ENCODE assay signal across 8 cellular contexts in the genomic region with DNA sequence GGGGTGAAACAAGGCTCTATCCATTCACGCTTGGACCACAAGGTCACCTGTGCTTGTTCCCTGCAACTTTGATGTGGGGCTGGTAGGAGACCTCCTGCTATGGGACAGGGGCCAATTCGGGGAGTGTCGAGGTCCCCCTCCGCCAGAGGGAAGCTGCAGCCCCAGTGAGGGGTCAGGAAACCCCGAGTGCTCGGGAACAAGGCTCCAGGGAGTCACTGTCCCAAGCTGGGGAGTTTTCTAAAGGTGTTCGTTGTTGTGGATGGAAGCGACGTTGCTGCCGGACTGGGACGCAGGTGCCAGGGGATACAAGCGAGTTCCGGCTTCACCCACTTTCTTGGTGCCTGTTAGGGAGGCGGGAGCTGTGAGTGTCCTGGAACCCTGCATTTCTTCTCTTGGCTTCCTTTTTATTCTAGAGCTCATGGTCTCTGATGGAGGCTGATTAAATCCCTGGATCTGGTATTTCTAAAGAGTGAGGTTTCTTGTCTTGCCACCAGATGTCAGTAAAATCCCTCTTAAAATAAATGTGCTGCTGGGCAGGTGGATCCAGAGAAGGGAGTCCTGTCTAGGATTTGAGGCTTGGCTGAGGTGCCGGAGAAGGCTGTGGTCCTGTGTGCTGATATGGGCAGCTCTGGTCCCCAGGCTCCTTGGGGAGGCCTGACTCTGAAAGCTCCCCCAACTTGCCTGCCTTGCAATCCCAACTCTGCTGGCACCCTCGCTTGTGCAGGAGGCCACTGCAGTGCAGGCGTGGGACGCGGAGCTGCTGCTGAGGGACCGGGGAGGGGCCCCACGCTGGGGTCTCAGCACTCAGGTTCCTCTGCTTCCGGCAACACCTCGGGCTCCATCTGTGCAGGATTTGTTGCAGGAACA.
DNase-seq lines count a peak whose midpoint lies in the region; ATAC-seq, FAIRE-seq and TF ChIP-seq lines count a peak whose summit lies in the region.

No MANE protein-coding gene starts in this region.

- H3K4me2 ChIP-seq in OCI-LY1 (ENCODE audit: low read length): no peak overlapping the region

- no peaks in the 10 kb centered on the region for H3K79me2 ChIP-seq in OCI-LY1 (ENCODE audit: insufficient read depth, low read length)

- no peak overlapping the region for H2AFZ ChIP-seq in OCI-LY1 (ENCODE audit: low read length)

- no peaks in the 10 kb centered on the region for H4K20me1 ChIP-seq in OCI-LY1 (ENCODE audit: insufficient read depth, low read length)

- no peak for ATAC-seq in HG03280 (IDR thresholded peaks at IDR 0.05; ENCODE audit: unreplicated experiment)
- ATAC-seq in HG03108 (IDR thresholded peaks at IDR 0.05; ENCODE audit: unreplicated experiment): no peak

- no peaks in the 10 kb centered on the region for H3K4me1 ChIP-seq in OCI-LY1 (ENCODE audit: insufficient read depth, low read length, severe bottlenecking)

- H3K27ac ChIP-seq in OCI-LY1 (ENCODE audit: low read depth, low read length, poor library complexity, severe bottlenecking): no peak overlapping the region

- TF ChIP-seq CTCF in OCI-LY1 (IDR thresholded peaks at IDR 0.05; ENCODE audit: low read length): peak; percentile 68

- no peaks in the 10 kb centered on the region for H3K36me3 ChIP-seq in OCI-LY1 (ENCODE audit: insufficient read depth, low read length)

- H3K9ac ChIP-seq in OCI-LY1 (ENCODE audit: low read length): no peak overlapping the region

- H3K27me3 ChIP-seq in OCI-LY1 (ENCODE audit: insufficient read depth, low read length): no peaks in the 10 kb centered on the region; the same call in 1 of the 2 replicates

- FAIRE-seq in endometrium (lab: Jason Lieb, UNC): peak; percentile 21

- H3F3A ChIP-seq in OCI-LY1 (ENCODE audit: insufficient read depth, low read length): no peaks in the 10 kb centered on the region

- no peaks in the 10 kb centered on the region for H3K9me2 ChIP-seq in OCI-LY1 (ENCODE audit: low read depth, low read length)

- DNase-seq in Caki2 (ENCODE audit: low read depth): peak; percentile 29
- DNase-seq in HuH-7 (ENCODE audit: low spot score): peak; percentile 70
- DNase-seq in medulla oblongata (ENCODE audit: extremely low spot score): peak; percentile 72
- DNase-seq in cerebellar nuclear complex (lab: John Stamatoyannopoulos, UW): no peak

- H3K9me3 ChIP-seq in OCI-LY1 (ENCODE audit: low read length): no peaks in the 10 kb centered on the region

- H3K4me3 ChIP-seq in OCI-LY1 (ENCODE audit: low read depth, low read length, poor library complexity, severe bottlenecking): no peak overlapping the region

- in situ Hi-C loops in Caki2 (cut with HindIII; ENCODE audit: low pct_unique_long_range_greater_than_20kb, low sequenced_read_pairs): no loop called here

Comparison
In these comparisons a context has a peak if more than half of its experiments do, and no peak if none do; other contexts are left out.
1. DNase-seq: peak in Caki2 (single experiment), HuH-7 (single experiment) and medulla oblongata (single experiment); none in cerebellar nuclear complex (0 of 2).